14 cellular contexts compared by ENCODE assay signal in genomic region chr11:132994038-132994502, GRCh38.
DNase-seq lines count a peak whose midpoint lies in the region; ATAC-seq and TF ChIP-seq lines count a peak whose summit lies in the region.
"Had no signal": no experiment of that assay in that cellular context is flagged by ENCODE, and none has a peak within 500 bp of the region (broad histone marks: within the 10 kb centered on the region; RNA-seq: fewer than 3 reads in every experiment).

No MANE protein-coding gene starts in this region.

- H3K27ac ChIP-seq in body of pancreas (no peak overlapping the region), thyroid gland (no peak overlapping the region)
- H3K27ac ChIP-seq: BLaER1 had no signal

- intact Hi-C loops in body of pancreas (cut with DNase I) (no loop called here), thyroid gland (cut with DNase I) (no loop called here)

- H3K9me3 Mint-ChIP-seq in brain (peaks cover 0 to 12% (median 0%) of the 10 kb centered on the region in 5 experiments), nephron progenitor cell (peaks cover 4% of the 10 kb centered on the region)

- H3K4me3 Mint-ChIP-seq in brain (peak overlapping the region; percentile 72 to 83 (median 78)), nephron progenitor cell (peak overlapping the region; percentile 83)

- no peaks in the 10 kb centered on the region for H3K4me1 ChIP-seq in body of pancreas
- no peaks in the 10 kb centered on the region for H3K4me1 ChIP-seq in thyroid gland
- H3K4me1 ChIP-seq: BLaER1 had no signal

- H3K27ac Mint-ChIP-seq in brain (peak overlapping the region; percentile 35 to 97 (median 87)), nephron progenitor cell (no peak overlapping the region)

- no peak for ATAC-seq in body of pancreas
- ATAC-seq: activated CD4-positive, CD25-positive, alpha-beta regulatory T cell treated with anti-CD3 and anti-CD28 coated beads, Interleukin-2, amount 50 U/mL, for 24 hours had no signal

- TF ChIP-seq CTCF in brain (conservative IDR thresholded peaks at IDR 0.05), result no peak
- no peak for TF ChIP-seq CTCF in nephron progenitor cell (IDR thresholded peaks at IDR 0.05)
- no peak for TF ChIP-seq CTCF in body of pancreas (IDR thresholded peaks at IDR 0.05)
- TF ChIP-seq CTCF in thyroid gland (IDR thresholded peaks at IDR 0.05), result no peak

- H3K4me3 ChIP-seq in body of pancreas, result no peak overlapping the region
- no peak overlapping the region for H3K4me3 ChIP-seq in thyroid gland (replicated peaks in 1 of 3)
- H3K4me3 ChIP-seq: BLaER1, lung had no signal

- no peaks in the 10 kb centered on the region for H3K9me3 ChIP-seq in body of pancreas
- no peaks in the 10 kb centered on the region for H3K9me3 ChIP-seq in thyroid gland
- H3K9me3 ChIP-seq: BLaER1 had no signal

- TF ChIP-seq POLR2A in body of pancreas (IDR thresholded peaks at IDR 0.05) (no peak), thyroid gland (IDR thresholded peaks at IDR 0.05) (no peak)

- DNase-seq in DMS153 (lab: John Stamatoyannopoulos, UW) (peak; percentile 53), NCI-H1417 (lab: John Stamatoyannopoulos, UW) (peak in 2 of 3 experiments; percentile 84 to 95), nephron progenitor cell (peak; percentile 33), body of pancreas (no peak), thyroid gland (no peak), NCI-H2171 (lab: John Stamatoyannopoulos, UW) (no peak)
- DNase-seq in activated effector memory CD4-positive, alpha-beta T cell treated with anti-CD3 and anti-CD28 coated beads, Interleukin-2, amount 50 U/mL, for 16 hours, result no peak
- DNase-seq: activated T-cell treated with anti-CD3 and anti-CD28 coated beads for 4 hours; stimulated activated CD4-positive, alpha-beta T cell treated with anti-CD3 and anti-CD28 coated beads, Interleukin-2, amount 100 ng/mL, for 48 hours; stimulated activated naive CD4-positive, alpha-beta T cell treated with Interleukin-2 at 50 U/mL for 16 hours had no signal

- WGBS in body of pancreas, 2 donors, result 2 to 4% methylated on average over 30 of the region's 30 CpGs
- WGBS in thyroid gland, 2 donors, result 1 to 2% methylated on average over 24 to 30 of the region's 30 CpGs

- H3K27me3 ChIP-seq in body of pancreas (peaks cover 0 to 5% of the 10 kb centered on the region in 2 donors), thyroid gland (no peaks in the 10 kb centered on the region)
- H3K27me3 ChIP-seq: BLaER1 had no signal

- H3K36me3 ChIP-seq in body of pancreas (replicated peaks in 1 of 2; ENCODE audit: insufficient read depth in 1 of 2, low read depth in 2 of 2) (no peaks in the 10 kb centered on the region), thyroid gland (no peaks in the 10 kb centered on the region)
- H3K36me3 ChIP-seq: BLaER1 had no signal

- peaks cover 57% of the 10 kb centered on the region for H3K4me1 Mint-ChIP-seq in brain
- H3K4me1 Mint-ChIP-seq in nephron progenitor cell, result peaks cover 19% of the 10 kb centered on the region

- no peaks in the 10 kb centered on the region for H3K36me3 Mint-ChIP-seq in brain
- no peaks in the 10 kb centered on the region for H3K36me3 Mint-ChIP-seq in nephron progenitor cell (ENCODE audit: low read depth)

- H3K27me3 Mint-ChIP-seq in brain (no peaks in the 10 kb centered on the region), nephron progenitor cell (ENCODE audit: low read depth, poor library complexity) (peaks cover 79% of the 10 kb centered on the region)

Comparison
In these comparisons a context has a peak if more than half of its experiments do, and no peak if none do; other contexts are left out.
1. DNase-seq: peak in DMS153 (single experiment), NCI-H1417 (2 of 3) and nephron progenitor cell (single experiment); none in body of pancreas (0 of 4), activated effector memory CD4-positive, alpha-beta T cell treated with anti-CD3 and anti-CD28 coated beads, Interleukin-2, amount 50 U/mL, for 16 hours (single experiment), thyroid gland (0 of 2) and NCI-H2171 (single experiment).